Comparison of ENCODE assay signal across 1 cellular context in the genomic region with DNA sequence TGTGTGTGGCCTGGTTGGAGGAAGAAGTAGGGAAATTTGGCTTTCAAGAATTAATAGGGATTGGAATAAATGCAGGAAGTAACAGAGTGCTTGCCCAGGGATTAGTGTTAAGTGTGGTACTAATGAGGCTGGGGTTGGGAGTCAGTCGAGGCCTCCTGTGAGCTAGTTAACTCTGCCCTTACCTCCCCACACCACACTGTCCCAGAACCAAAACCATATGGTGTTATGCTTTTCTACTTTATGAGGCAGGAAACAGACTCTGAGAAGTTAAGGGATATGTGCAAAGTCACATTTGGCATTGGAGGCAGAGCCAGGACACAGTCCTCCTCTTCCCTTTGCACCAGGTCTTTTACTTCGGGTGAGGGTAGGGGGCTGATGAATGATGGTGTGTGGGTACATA.
TF ChIP-seq lines count a peak whose summit lies in the region.

No MANE protein-coding gene starts in this region.

TF ChIP-seq in IMR-90, 13 proteins besides CTCF, POLR2A, EP300 and RAD21:
- no peak for TF ChIP-seq ELK1 (IDR thresholded peaks at IDR 0.05; ENCODE audit: borderline replicate concordance, low read depth, low read length)
- TF ChIP-seq, protein P1, sequence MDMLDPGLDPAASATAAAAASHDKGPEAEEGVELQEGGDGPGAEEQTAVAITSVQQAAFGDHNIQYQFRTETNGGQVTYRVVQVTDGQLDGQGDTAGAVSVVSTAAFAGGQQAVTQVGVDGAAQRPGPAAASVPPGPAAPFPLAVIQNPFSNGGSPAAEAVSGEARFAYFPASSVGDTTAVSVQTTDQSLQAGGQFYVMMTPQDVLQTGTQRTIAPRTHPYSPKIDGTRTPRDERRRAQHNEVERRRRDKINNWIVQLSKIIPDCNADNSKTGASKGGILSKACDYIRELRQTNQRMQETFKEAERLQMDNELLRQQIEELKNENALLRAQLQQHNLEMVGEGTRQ (IDR thresholded peaks at IDR 0.05; ENCODE audit: low read depth, low read length), result no peak
- TF ChIP-seq BHLHE40 (IDR thresholded peaks at IDR 0.05; ENCODE audit: low read depth, low read length), result no peak
- no peak for TF ChIP-seq CEBPB (IDR thresholded peaks at IDR 0.05; ENCODE audit: low read depth, low read length)
- TF ChIP-seq SMC3 (IDR thresholded peaks at IDR 0.05; ENCODE audit: low read depth, low read length), result no peak
- TF ChIP-seq RFX5 (IDR thresholded peaks at IDR 0.05; ENCODE audit: low read depth, low read length), result no peak
- TF ChIP-seq CHD1 (IDR thresholded peaks at IDR 0.05; ENCODE audit: low read depth, low read length), result no peak
- no peak for TF ChIP-seq FOS (IDR thresholded peaks at IDR 0.05; ENCODE audit: low read depth, low read length)
- no peak for TF ChIP-seq MAZ (IDR thresholded peaks at IDR 0.05; ENCODE audit: borderline replicate concordance, low read depth, low read length)
- TF ChIP-seq NFE2L2 (IDR thresholded peaks at IDR 0.05; ENCODE audit: low read depth, low read length), result no peak
- no peak for TF ChIP-seq MXI1 (IDR thresholded peaks at IDR 0.05; ENCODE audit: borderline replicate concordance, low read depth, low read length)
- TF ChIP-seq RCOR1 (IDR thresholded peaks at IDR 0.05; ENCODE audit: insufficient replicate concordance, low read length), result no peak
- no peak for TF ChIP-seq MAFK (IDR thresholded peaks at IDR 0.05; ENCODE audit: low read depth, low read length)
